ENCODE assay signal across 19 cellular contexts in genomic region chr3:49707113-49707480, GRCh38. TPM values are rescaled to one million over a fixed set of nuclear protein-coding genes. Genes with fewer than 3 reads are reported as not detected.
DNase-seq lines count a peak whose midpoint lies in the region; ATAC-seq, FAIRE-seq and TF ChIP-seq lines count a peak whose summit lies in the region.
"Had no signal": no experiment of that assay in that cellular context is flagged by ENCODE, and none has a peak within 500 bp of the region (broad histone marks: within the 10 kb centered on the region; RNA-seq: fewer than 3 reads in every experiment).

No MANE protein-coding gene starts in this region.

- H4K20me1 ChIP-seq in osteoblast (ENCODE audit: insufficient read depth, low read length), result peaks cover 11% of the 10 kb centered on the region

- no peak for TF ChIP-seq EP300 in tibial nerve (IDR thresholded peaks at IDR 0.05)

- peak; percentile 23 for DNase-seq in DMS 273 treated with DMSO at 0.1 percent for 48 hours (lab: John Stamatoyannopoulos, UW)
- DNase-seq in MG63, result peak; percentile 57
- DNase-seq in endothelial cell (ENCODE audit: low spot score), result no peak
- DNase-seq in osteoblast (ENCODE audit: insufficient read length, low spot score, missing footprints), result peak; percentile 57
- no peak for DNase-seq in tibial nerve (ENCODE audit: low spot score in 2 of 2)
- no peak for DNase-seq in pancreas
- DNase-seq: activated CD4-positive, alpha-beta T cell treated with anti-CD3 and anti-CD28 coated beads for 4 hours; COR-L47; NCI-H1417 treated with DMSO at 0.1 percent for 48 hours; NCI-H2171 treated with DMSO at 0.1 percent for 48 hours; sigmoid colon; testis had no signal

- H3K27ac Mint-ChIP-seq in endothelial cell (ENCODE audit: unreplicated experiment), result peak overlapping the region; percentile 58

- H3K9me3 Mint-ChIP-seq in endothelial cell (ENCODE audit: unreplicated experiment), result no peaks in the 10 kb centered on the region

- TF ChIP-seq POLR2A in tibial nerve (IDR thresholded peaks at IDR 0.05), result no peak

- TF ChIP-seq CTCF in endothelial cell (IDR thresholded peaks at IDR 0.05; ENCODE audit: unreplicated experiment) (no peak), osteoblast (IDR thresholded peaks at IDR 0.05; ENCODE audit: extremely low read depth, low read depth, low read length) (no peak), tibial nerve (IDR thresholded peaks at IDR 0.05) (no peak), pancreas (IDR thresholded peaks at IDR 0.05) (no peak)

- H3K36me3 ChIP-seq in MG63, result no peaks in the 10 kb centered on the region
- H3K36me3 ChIP-seq in osteoblast (ENCODE audit: insufficient read depth, low read length), result peaks cover 13% of the 10 kb centered on the region
- H3K36me3 ChIP-seq in tibial nerve, result peaks cover 0 to 88% (median 4%) of the 10 kb centered on the region in 3 donors
- H3K36me3 ChIP-seq in pancreas, result peaks cover 0 to 9% (median 0%) of the 10 kb centered on the region in 3 donors

- H3K27me3 Mint-ChIP-seq in endothelial cell (ENCODE audit: unreplicated experiment), result peaks cover 9% of the 10 kb centered on the region

- intact Hi-C loops in pancreas (cut with DNase I), result loop anchor here in 1 of 3 donors (10.0 kb wide), 1 partner anchor 138 kb away; no protein-coding TSS in a partner anchor

- H3K27me3 ChIP-seq in MG63 (no peaks in the 10 kb centered on the region), osteoblast (ENCODE audit: insufficient read depth, low read length) (no peaks in the 10 kb centered on the region), tibial nerve (no peaks in the 10 kb centered on the region), pancreas (no peaks in the 10 kb centered on the region)
- H3K27me3 ChIP-seq: sigmoid colon, testis had no signal

- H3K4me3 ChIP-seq in MG63 (no peak overlapping the region), osteoblast (ENCODE audit: insufficient read depth, low read length) (no peak overlapping the region), tibial nerve (no peak overlapping the region), pancreas (no peak overlapping the region)
- H3K4me3 ChIP-seq: sigmoid colon, testis had no signal

- peak overlapping the region; percentile 72 for H3K4me3 Mint-ChIP-seq in endothelial cell (ENCODE audit: unreplicated experiment)

- H3K36me3 Mint-ChIP-seq in endothelial cell (ENCODE audit: low read depth, unreplicated experiment), result peaks cover 7% of the 10 kb centered on the region

- H3K27ac ChIP-seq in osteoblast (ENCODE audit: low read depth, low read length) (no peak overlapping the region), tibial nerve (no peak overlapping the region), pancreas (no peak overlapping the region)
- H3K27ac ChIP-seq: epithelial cell of prostate, sigmoid colon, testis had no signal

- H3K4me2 ChIP-seq in osteoblast (ENCODE audit: insufficient read depth, low read length), result no peak overlapping the region

- H3K9me3 ChIP-seq in MG63 (no peaks in the 10 kb centered on the region), osteoblast (ENCODE audit: low read depth, low read length) (no peaks in the 10 kb centered on the region), tibial nerve (no peaks in the 10 kb centered on the region), pancreas (no peaks in the 10 kb centered on the region)
- H3K9me3 ChIP-seq: sigmoid colon, testis had no signal

- peaks cover 26% of the 10 kb centered on the region for H3K4me1 Mint-ChIP-seq in endothelial cell (ENCODE audit: unreplicated experiment)

- no peak overlapping the region for H2AFZ ChIP-seq in osteoblast (ENCODE audit: low read length)

- no peaks in the 10 kb centered on the region for H3K79me2 ChIP-seq in osteoblast (ENCODE audit: insufficient read depth, low read length)

- whole genome bisulfite sequencing in tibial nerve, 2 donors, result 70 to 71% methylated on average over 4 of the region's 4 CpGs
- WGBS in pancreas, 2 donors, result 71 to 79% methylated on average over 4 of the region's 4 CpGs

- ATAC-seq in GM19452 (IDR thresholded peaks at IDR 0.05; ENCODE audit: unreplicated experiment) (no peak), pancreas (no peak)
- ATAC-seq: HepG2 had no signal

- H3K4me1 ChIP-seq in osteoblast (ENCODE audit: insufficient read depth, low read length) (no peaks in the 10 kb centered on the region), tibial nerve (peaks cover 0 to 5% (median 0%) of the 10 kb centered on the region in 4 donors), pancreas (no peaks in the 10 kb centered on the region)
- H3K4me1 ChIP-seq: testis had no signal

- no peak for FAIRE-seq in pancreas (lab: Jason Lieb, UNC)
- FAIRE-seq: frontal cortex, HepG2 had no signal

RNA-seq across cellular contexts. Expression of gene AMIGO3, which starts 12.4 kb away (rescaled TPM):
- 2.1 TPM in 1 of 2 replicates, not detected in the other for total RNA-seq in MG63 (2014; rRNA removed; shearing (Covaris generic); ENCODE audit: low replicate concordance)
- 0.56 TPM for total RNA-seq in endothelial cell (ENCODE audit: unreplicated experiment)
- 0.29 and 1.8 TPM in 2 replicates for total RNA-seq in osteoblast
- 1 to 10 TPM in 2 of 4 donors, not detected in 2; 2.1 to 4.2 TPM for total RNA-seq in tibial nerve
- total RNA-seq in pancreas, result not detected
- 1 to 10 TPM; 3.9 to 4.0 TPM for polyA plus RNA-seq in pancreas
- total RNA-seq: dermis microvascular lymphatic vessel endothelial cell, frontal cortex, kidney epithelial cell, Right ventricle myocardium superior had no signal
- polyA plus RNA-seq: HepG2 had no signal

RNA-seq across cellular contexts. Expression of gene GMPPB, which starts 16.7 kb away (rescaled TPM):
- total RNA-seq in MG63 (2014; rRNA removed; shearing (Covaris generic); ENCODE audit: low replicate concordance), result 16.8 and 19.4 TPM in 2 replicates
- total RNA-seq in endothelial cell (ENCODE audit: unreplicated experiment) (21.3 TPM), osteoblast (17.4 and 21.0 TPM in 2 replicates), tibial nerve (10 to 100 TPM; 17.3 to 31.4 (median 25.3) TPM), pancreas (10 to 100 TPM; 22.4 to 46.7 (median 31.4) TPM)
- polyA plus RNA-seq in pancreas, result 10 to 100 TPM; 35.9 to 38.1 TPM

RNA-seq across cellular contexts. Expression of gene RNF123, which starts 17.7 kb away (rescaled TPM):
- 8.5 TPM in 2 replicates for total RNA-seq in MG63 (2014; rRNA removed; shearing (Covaris generic); ENCODE audit: low replicate concordance)
- total RNA-seq in endothelial cell (ENCODE audit: unreplicated experiment), result 42.3 TPM
- 25.0 and 33.3 TPM in 2 replicates for total RNA-seq in osteoblast
- total RNA-seq in tibial nerve, result 10 to 100 TPM; 32.9 to 64.7 (median 39.1) TPM
- total RNA-seq in pancreas, result 10 to 100 TPM; 13.5 to 27.6 (median 18.3) TPM
- 10 to 100 TPM; 21.8 to 24.3 TPM for polyA plus RNA-seq in pancreas

RNA-seq across cellular contexts. Expression of gene MST1, which starts 17.8 kb away (rescaled TPM):
- total RNA-seq in MG63 (2014; rRNA removed; shearing (Covaris generic); ENCODE audit: low replicate concordance), result 0.33 TPM in 1 of 2 replicates, not detected in the other
- total RNA-seq in endothelial cell (ENCODE audit: unreplicated experiment) (22.0 TPM), osteoblast (6.5 and 6.9 TPM in 2 replicates), tibial nerve (10 to 100 TPM; 11.7 to 23.7 (median 17.0) TPM), pancreas (10 to 100 TPM; 17.2 to 36.5 (median 21.6) TPM)
- polyA plus RNA-seq in pancreas, result 100 to 1,000 TPM in 1 of 2 donors, 10 to 100 TPM in 1; 83.0 to 150 TPM

RNA-seq across cellular contexts. Expression of gene APEH, which starts 32.9 kb away (rescaled TPM):
- 53.9 and 87.5 TPM in 2 replicates for total RNA-seq in MG63 (2014; rRNA removed; shearing (Covaris generic); ENCODE audit: low replicate concordance)
- total RNA-seq in endothelial cell (ENCODE audit: unreplicated experiment), result 71.1 TPM
- 98.8 and 101 TPM in 2 replicates for total RNA-seq in osteoblast
- 10 to 100 TPM; 64.0 to 77.7 (median 65.8) TPM for total RNA-seq in tibial nerve
- total RNA-seq in pancreas, result 10 to 100 TPM; 41.2 to 57.3 (median 49.3) TPM
- polyA plus RNA-seq in pancreas, result 10 to 100 TPM; 26.1 to 39.3 TPM

Comparison
In these comparisons a context has a peak if more than half of its experiments do, and no peak if none do; other contexts are left out.
1. DNase-seq: peak in DMS 273 treated with DMSO at 0.1 percent for 48 hours (single experiment), MG63 (single experiment) and osteoblast (single experiment); none in endothelial cell (single experiment), tibial nerve (0 of 2) and pancreas (0 of 6).